In genomic region chr17:77327181-77327565, GRCh38 we compare ENCODE assay signal across 16 cellular contexts.
DNase-seq lines count a peak whose midpoint lies in the region; ATAC-seq and TF ChIP-seq lines count a peak whose summit lies in the region.
"Had no signal": no experiment of that assay in that cellular context is flagged by ENCODE, and none has a peak within 500 bp of the region (broad histone marks: within the 10 kb centered on the region; RNA-seq: fewer than 3 reads in every experiment).

No MANE protein-coding gene starts in this region.

- H3K9me3 ChIP-seq in SK-N-SH (no peaks in the 10 kb centered on the region), Panc1 (ENCODE audit: control insufficient read depth, insufficient read depth, low read depth, low read length) (no peaks in the 10 kb centered on the region)

- intact Hi-C loops in Panc1 (cut with micrococcal nuclease; ENCODE audit: unreplicated experiment) (no loop called here), sciatic nerve (cut with DNase I) (loop anchor here (5.0 kb wide), 2 partner anchors 100 to 170 kb away; no protein-coding TSS in a partner anchor)

- no peaks in the 10 kb centered on the region for H4K20me1 ChIP-seq in SK-N-SH (ENCODE audit: insufficient read depth)

- H3F3A ChIP-seq in SK-N-SH (replicated peaks; ENCODE audit: insufficient read depth), result peaks cover 33% of the 10 kb centered on the region

- TF ChIP-seq CTCF in SK-N-SH (IDR thresholded peaks at IDR 0.05) (no peak), Panc1 (IDR thresholded peaks at IDR 0.05) (no peak), brain microvascular endothelial cell (IDR thresholded peaks at IDR 0.05; ENCODE audit: low read depth, low read length, missing control alignments) (no peak)

- H3K9me2 ChIP-seq in SK-N-SH, result no peaks in the 10 kb centered on the region

- no peak overlapping the region for H2AFZ ChIP-seq in SK-N-SH (ENCODE audit: low read depth)

- H3K4me3 ChIP-seq in SK-N-SH (ENCODE audit: low read depth in 2 of 2, low read length in 1 of 2), result no peak overlapping the region
- H3K4me3 ChIP-seq in Panc1 (ENCODE audit: low read depth in 2 of 2, low read length in 2 of 2), result no peak overlapping the region
- H3K4me3 ChIP-seq in brain microvascular endothelial cell (ENCODE audit: low read depth, low read length), result no peak overlapping the region

- POLR2A ChIA-PET in SK-N-SH (lab: Yijun Ruan, JAX) (no interaction called here), Panc1 (lab: Charles Lee) (no interaction called here)

- H3K36me3 ChIP-seq in SK-N-SH (replicated peaks in 1 of 2; ENCODE audit: control insufficient read depth in 1 of 2, insufficient read depth in 2 of 2, low read length in 1 of 2), result peaks cover 0 to under 1% of the 10 kb centered on the region in 2 experiments
- H3K36me3 ChIP-seq in Panc1 (ENCODE audit: control insufficient read depth, insufficient read depth, low read length), result no peaks in the 10 kb centered on the region
- peaks cover 3% of the 10 kb centered on the region for H3K36me3 ChIP-seq in brain microvascular endothelial cell (replicated peaks)

- no peak overlapping the region for H3K9ac ChIP-seq in SK-N-SH

- no peak for TF ChIP-seq EP300 in SK-N-SH (IDR thresholded peaks at IDR 0.05; ENCODE audit: borderline replicate concordance in 1 of 2, low read depth in 1 of 2, low read length in 1 of 2)

- CTCF ChIA-PET in SK-N-SH (lab: Yijun Ruan, JAX), result interaction anchor here (0.6 to 8.3 kb wide), 5 partner anchors 18 to 168 kb away, joined by 3 to 205 read pairs (median 7); no protein-coding TSS in a partner anchor
- CTCF ChIA-PET in Panc1 (lab: Charles Lee), result interaction anchor here (0.7 kb wide), 1 partner anchor 66 kb away, joined by 4 read pairs; no protein-coding TSS in a partner anchor

- H3K27me3 ChIP-seq in SK-N-SH (ENCODE audit: insufficient read depth) (no peaks in the 10 kb centered on the region), Panc1 (ENCODE audit: control insufficient read depth, insufficient read depth, low read length) (no peaks in the 10 kb centered on the region), brain microvascular endothelial cell (replicated peaks) (no peaks in the 10 kb centered on the region)

- peaks cover 71% of the 10 kb centered on the region for H3K79me2 ChIP-seq in SK-N-SH (ENCODE audit: insufficient read depth)

- no peak for ATAC-seq in SK-N-SH treated with all-trans-retinoic acid at 6 μM for 48 hours
- ATAC-seq in Panc1, result no peak
- ATAC-seq in sciatic nerve, result no peak
- ATAC-seq: PC-3; stimulated activated naive CD8-positive, alpha-beta T cell treated with anti-CD3 and anti-CD28 coated beads, Interleukin-15, amount 100 ng/mL, for 72 hours had no signal

- in situ Hi-C loops in Panc1 (cut with HindIII; ENCODE audit: low pct_unique_long_range_greater_than_20kb, low sequenced_read_pairs) (loop anchor here (5.0 kb wide), 1 partner anchor 95 kb away; no protein-coding TSS in a partner anchor), brain microvascular endothelial cell (cut with HindIII; ENCODE audit: low pct_ligation_motif_present, low sequenced_read_pairs) (loop anchor here (25.0 kb wide), 1 partner anchor 135 kb away; no protein-coding TSS in a partner anchor)

- peak; percentile 24 for DNase-seq in SK-N-SH
- no peak for DNase-seq in Panc1 (ENCODE audit: low read depth, low spot score)
- DNase-seq in islet precursor cell, result peak; percentile 53
- peak; percentile 65 for DNase-seq in sciatic nerve (ENCODE audit: low spot score)
- DNase-seq in brain microvascular endothelial cell, result no peak
- no peak for DNase-seq in HuH-7.5 (ENCODE audit: low spot score)
- DNase-seq in GM19238 (ENCODE audit: insufficient read length, low spot score), result no peak
- DNase-seq: NCI-H1436 treated with DMSO at 0.1 percent for 48 hours; NCI-H510A; PC-3; stimulated activated CD4-positive, alpha-beta T cell treated with anti-CD3 and anti-CD28 coated beads, Interleukin-12 subunit alpha, Interleukin-12 subunit beta, amount 100 ng/mL, for 4 hours; SW 1271 had no signal

- no peak overlapping the region for H3K4me2 ChIP-seq in SK-N-SH

- BruUV-seq in Panc1 (replicated peaks; lab: Mats Ljungman, UMichigan), result no TSS peak

- H3K27ac ChIP-seq in SK-N-SH (ENCODE audit: low read depth in 2 of 2, low read length in 1 of 2) (no peak overlapping the region), Panc1 (ENCODE audit: low read length) (peak overlapping the region; percentile 99), brain microvascular endothelial cell (no peak overlapping the region)
- H3K27ac ChIP-seq: 22Rv1, VCaP had no signal

- no peak for TF ChIP-seq RAD21 in SK-N-SH (IDR thresholded peaks at IDR 0.05; ENCODE audit: low read length)

- H3K4me1 ChIP-seq in SK-N-SH (ENCODE audit: control insufficient read depth in 1 of 2, insufficient read depth in 2 of 2, low read depth in 1 of 2, low read length in 1 of 2) (peaks cover 29 to 47% of the 10 kb centered on the region in 2 experiments; a peak in 3 of 4 replicates), Panc1 (ENCODE audit: control insufficient read depth, insufficient read depth, low read length) (peaks cover 98% of the 10 kb centered on the region)

- 94% methylated on average over 11 of the region's 11 CpGs for WGBS in SK-N-SH (ENCODE audit: low lambda C conversion rate)

TF ChIP-seq in SK-N-SH, 30 proteins besides CTCF, POLR2A, EP300 and RAD21 (continues in another document):
- no peak for TF ChIP-seq JUND (IDR thresholded peaks at IDR 0.05)
- no peak for TF ChIP-seq RXRA (IDR thresholded peaks at IDR 0.05; ENCODE audit: borderline replicate concordance, low read depth)
- no peak for TF ChIP-seq SMC3 (IDR thresholded peaks at IDR 0.05; ENCODE audit: low read depth, low read length)
- no peak for TF ChIP-seq CHD2 (IDR thresholded peaks at IDR 0.05; ENCODE audit: low read length, partially characterized antibody)
- no peak for TF ChIP-seq TAF1 (IDR thresholded peaks at IDR 0.05; ENCODE audit: borderline replicate concordance, low read depth, low read length)
- TF ChIP-seq FOSL2 (IDR thresholded peaks at IDR 0.05; ENCODE audit: borderline replicate concordance, low read depth), result no peak
- no peak for TF ChIP-seq MAX (IDR thresholded peaks at IDR 0.05; ENCODE audit: low read depth)
- no peak for TF ChIP-seq SIN3A (IDR thresholded peaks at IDR 0.05; ENCODE audit: borderline replicate concordance, low read depth, low read length)
- no peak for TF ChIP-seq MXI1 (IDR thresholded peaks at IDR 0.05; ENCODE audit: low read depth, low read length)
- TF ChIP-seq GABPA (IDR thresholded peaks at IDR 0.05; ENCODE audit: low read depth), result no peak
- no peak for TF ChIP-seq TCF12 (IDR thresholded peaks at IDR 0.05)
- TF ChIP-seq YY1 (IDR thresholded peaks at IDR 0.05; ENCODE audit: low read depth), result no peak
- no peak for TF ChIP-seq FOXM1 (IDR thresholded peaks at IDR 0.05; ENCODE audit: low read depth)
- TF ChIP-seq NFIC (IDR thresholded peaks at IDR 0.05; ENCODE audit: borderline replicate concordance), result no peak
- TF ChIP-seq PBX3 (IDR thresholded peaks at IDR 0.05), result no peak

TF ChIP-seq in SK-N-SH treated with all-trans-retinoic acid at 6 μM for 48 hours, 23 proteins besides CTCF, POLR2A, EP300 and RAD21:
- no peak for TF ChIP-seq BACH2 (CRISPR knock-in tag; IDR thresholded peaks at IDR 0.05; ENCODE audit: borderline replicate concordance)
TF ChIP-seq in SK-N-SH treated with all-trans-retinoic acid at 6 μM for 48 hours: peak in this region for 0.

Comparison
In these comparisons a context has a peak if more than half of its experiments do, and no peak if none do; other contexts are left out.
1. DNase-seq: peak in SK-N-SH (single experiment), islet precursor cell (single experiment) and sciatic nerve (single experiment); none in Panc1 (single experiment), brain microvascular endothelial cell (single experiment), HuH-7.5 (single experiment) and GM19238 (single experiment).